ENCODE assay signal across 2 cellular contexts in genomic region chr3:108578064-108578463, GRCh38.
TF ChIP-seq lines count a peak whose summit lies in the region.

No MANE protein-coding gene starts in this region.

TF ChIP-seq in HepG2, 621 proteins besides CTCF, POLR2A, EP300 and RAD21:
- TF ChIP-seq ZFP36L2 (CRISPR knock-in tag; IDR thresholded peaks at IDR 0.05) (no peak), MYC (CRISPR knock-in tag; IDR thresholded peaks at IDR 0.05; ENCODE audit: borderline replicate concordance) (no peak), MAFK (conservative IDR thresholded peaks at IDR 0.05 in 1 of 2, IDR thresholded peaks at IDR 0.05 in 1 of 2; ENCODE audit: low read length in 2 of 2) (peak; percentile 72 to 83), MAFF (IDR thresholded peaks at IDR 0.05; ENCODE audit: low read depth, low read length) (peak; percentile 56)
TF ChIP-seq in HepG2: peak in this region for 2.

TF ChIP-seq in IMR-90, 13 proteins besides CTCF, POLR2A, EP300 and RAD21:
- TF ChIP-seq MXI1 (IDR thresholded peaks at IDR 0.05; ENCODE audit: borderline replicate concordance, low read depth, low read length): no peak
- peak; percentile 71 for TF ChIP-seq MAFK (IDR thresholded peaks at IDR 0.05; ENCODE audit: low read depth, low read length)
